Comparison of ENCODE assay signal across 23 cellular contexts in genomic region chr5:56667692-56668091, GRCh38.
A peak's percentile ranks its signal among the peaks of the same experiment; 100 is the strongest.
DNase-seq lines count a peak whose midpoint lies in the region; ATAC-seq, FAIRE-seq and TF ChIP-seq lines count a peak whose summit lies in the region.
"Had no signal": no experiment of that assay in that cellular context is flagged by ENCODE, and none has a peak within 500 bp of the region (broad histone marks: within the 10 kb centered on the region; RNA-seq: fewer than 3 reads in every experiment).

No MANE protein-coding gene starts in this region.

- ATAC-seq in WTC11 (no peak), memory B cell (ENCODE audit: low read depth) (no peak), HG03354 (IDR thresholded peaks at IDR 0.05; ENCODE audit: poor library complexity, severe bottlenecking, unreplicated experiment) (no peak), Right ventricle myocardium inferior (no peak)

- peaks cover 12% of the 10 kb centered on the region for H3K9me3 Mint-ChIP-seq in WTC11
- H3K9me3 Mint-ChIP-seq in memory B cell, result peaks cover 7% of the 10 kb centered on the region
- peaks cover 8% of the 10 kb centered on the region for H3K9me3 Mint-ChIP-seq in activated CD4-positive, alpha-beta memory T cell treated with anti-CD3 and anti-CD28 coated beads, Interleukin-2, amount 10 ng/mL, durations not matched to agents 7 days and 5 days
- H3K9me3 Mint-ChIP-seq: HFFc6 had no signal

- H3K4me1 Mint-ChIP-seq in WTC11, result peaks cover 68% of the 10 kb centered on the region
- peaks cover 37% of the 10 kb centered on the region for H3K4me1 Mint-ChIP-seq in memory B cell
- H3K4me1 Mint-ChIP-seq in activated CD4-positive, alpha-beta memory T cell treated with anti-CD3 and anti-CD28 coated beads, Interleukin-2, amount 10 ng/mL, durations not matched to agents 7 days and 5 days, result peaks cover 42% of the 10 kb centered on the region

- TF ChIP-seq CTCF in WTC11 (IDR thresholded peaks at IDR 0.05), result no peak

- H3K36me3 Mint-ChIP-seq in WTC11 (peaks cover 3% of the 10 kb centered on the region; the same call in 1 of the 2 replicates), memory B cell (peaks cover 6% of the 10 kb centered on the region)
- peaks cover 12% of the 10 kb centered on the region for H3K36me3 Mint-ChIP-seq in activated CD4-positive, alpha-beta memory T cell treated with anti-CD3 and anti-CD28 coated beads, Interleukin-2, amount 10 ng/mL, durations not matched to agents 7 days and 5 days (ENCODE audit: low read depth)

- H3K27me3 Mint-ChIP-seq in WTC11 (ENCODE audit: low read depth), result peaks cover 7% of the 10 kb centered on the region
- no peaks in the 10 kb centered on the region for H3K27me3 Mint-ChIP-seq in memory B cell
- H3K27me3 Mint-ChIP-seq in activated CD4-positive, alpha-beta memory T cell treated with anti-CD3 and anti-CD28 coated beads, Interleukin-2, amount 10 ng/mL, durations not matched to agents 7 days and 5 days, result peaks cover 7% of the 10 kb centered on the region
- H3K27me3 Mint-ChIP-seq: CD4-positive, alpha-beta T cell had no signal

- DNase-seq in WTC11 (ENCODE audit: low spot score), result no peak
- DNase-seq in memory B cell (ENCODE audit: low spot score in 2 of 2), result no peak
- DNase-seq in activated CD4-positive, alpha-beta memory T cell treated with anti-CD3 and anti-CD28 coated beads, Interleukin-2, amount 10 ng/mL, durations not matched to agents 7 days and 5 days, result no peak
- DNase-seq in Right ventricle myocardium inferior (ENCODE audit: missing footprints), result no peak
- DNase-seq in NCI-H526 treated with DMSO at 0.1 percent for 48 hours (lab: John Stamatoyannopoulos, UW), result no peak
- DNase-seq: BE2C; CD4-positive, alpha-beta T cell; GOT3; HFFc6; MV-4-11; NCI-H1105; NCI-H2029; NCI-H446; NCI-H524 treated with DMSO at 0.1 percent for 48 hours; OCI-M1; Peyer's patch; SIG-M5; SK-N-SH; SW 1271 had no signal

- no peak overlapping the region for H3K27ac Mint-ChIP-seq in WTC11
- H3K27ac Mint-ChIP-seq in memory B cell, result peak overlapping the region; percentile 99
- no peak overlapping the region for H3K27ac Mint-ChIP-seq in activated CD4-positive, alpha-beta memory T cell treated with anti-CD3 and anti-CD28 coated beads, Interleukin-2, amount 10 ng/mL, durations not matched to agents 7 days and 5 days
- H3K27ac Mint-ChIP-seq: CD4-positive, alpha-beta T cell; HFFc6; T-helper 1 cell treated with Interleukin-12 subunit alpha and Interleukin-12 subunit beta and Interleukin-4 antibody, amounts not matched to agents 30 μg/mL and 1 μg/mL, for 36 hours had no signal

- H3K4me3 Mint-ChIP-seq in WTC11, result no peak overlapping the region
- no peak overlapping the region for H3K4me3 Mint-ChIP-seq in memory B cell
- H3K4me3 Mint-ChIP-seq in activated CD4-positive, alpha-beta memory T cell treated with anti-CD3 and anti-CD28 coated beads, Interleukin-2, amount 10 ng/mL, durations not matched to agents 7 days and 5 days, result no peak overlapping the region
- H3K4me3 Mint-ChIP-seq: CD4-positive, alpha-beta T cell; HFFc6; T-helper 1 cell treated with Interleukin-12 subunit alpha and Interleukin-12 subunit beta and Interleukin-4 antibody, amounts not matched to agents 30 μg/mL and 1 μg/mL, for 36 hours had no signal

- intact Hi-C loops in Right ventricle myocardium inferior (cut with DNase I), result no loop called here

- CTCF ChIA-PET in WTC11 (lab: Charles Lee), result no interaction called here
- CTCF ChIA-PET in activated CD4-positive, alpha-beta memory T cell treated with anti-CD3 and anti-CD28 coated beads, Interleukin-2, amount 10 ng/mL, durations not matched to agents 7 days and 5 days (lab: Charles Lee), result no interaction called here

- FAIRE-seq in G401.6 (lab: Jason Lieb, UNC), result peak; percentile 11
- FAIRE-seq: D721Med had no signal

- POLR2A ChIA-PET in WTC11 (lab: Charles Lee), result no interaction called here
- POLR2A ChIA-PET in activated CD4-positive, alpha-beta memory T cell treated with anti-CD3 and anti-CD28 coated beads, Interleukin-2, amount 10 ng/mL, durations not matched to agents 7 days and 5 days (lab: Charles Lee), result no interaction called here

TF ChIP-seq in WTC11, 78 proteins besides CTCF, POLR2A, EP300 and RAD21:
- TF ChIP-seq, protein P1, sequence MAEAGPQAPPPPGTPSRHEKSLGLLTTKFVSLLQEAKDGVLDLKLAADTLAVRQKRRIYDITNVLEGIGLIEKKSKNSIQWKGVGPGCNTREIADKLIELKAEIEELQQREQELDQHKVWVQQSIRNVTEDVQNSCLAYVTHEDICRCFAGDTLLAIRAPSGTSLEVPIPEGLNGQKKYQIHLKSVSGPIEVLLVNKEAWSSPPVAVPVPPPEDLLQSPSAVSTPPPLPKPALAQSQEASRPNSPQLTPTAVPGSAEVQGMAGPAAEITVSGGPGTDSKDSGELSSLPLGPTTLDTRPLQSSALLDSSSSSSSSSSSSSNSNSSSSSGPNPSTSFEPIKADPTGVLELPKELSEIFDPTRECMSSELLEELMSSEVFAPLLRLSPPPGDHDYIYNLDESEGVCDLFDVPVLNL (CRISPR knock-in tag; IDR thresholded peaks at IDR 0.05; ENCODE audit: borderline replicate concordance, low read depth), result no peak
- TF ChIP-seq HMGA2 (CRISPR knock-in tag; IDR thresholded peaks at IDR 0.05), result peak; percentile 98
